ENCODE assay signal across 22 cellular contexts in the genomic region with DNA sequence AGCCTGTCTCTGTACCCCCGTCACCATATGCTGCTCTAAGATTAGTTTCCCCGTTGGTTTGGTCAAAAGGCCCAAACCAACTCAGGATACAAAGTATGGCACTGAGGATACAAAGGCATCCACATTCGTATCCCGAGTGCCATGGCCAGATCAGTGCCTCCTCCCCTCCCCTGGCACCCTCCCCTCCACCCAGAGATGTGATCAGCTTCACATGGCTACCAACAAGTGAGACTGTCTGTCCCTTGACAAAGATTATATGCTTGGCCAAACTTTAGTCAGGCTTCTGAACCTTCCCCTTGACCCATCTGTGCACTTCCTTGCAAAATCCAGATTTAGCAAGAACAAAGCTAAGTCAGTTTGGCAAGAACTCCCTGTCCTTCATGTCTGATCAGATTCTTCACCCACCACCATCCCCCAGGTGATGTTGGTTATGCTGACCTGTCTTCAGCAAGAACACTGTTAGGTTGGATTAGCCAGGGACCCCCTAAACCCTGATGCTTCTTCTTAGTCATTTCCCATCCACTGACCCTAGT.
"Had no signal": no experiment of that assay in that cellular context is flagged by ENCODE, and none has a peak within 500 bp of the region (broad histone marks: within the 10 kb centered on the region; RNA-seq: fewer than 3 reads in every experiment).

No MANE protein-coding gene starts in this region.

- H3K27me3 ChIP-seq: esophagus squamous epithelium, right atrium auricular region, uterus had no signal

- ATAC-seq: activated CD4-positive, alpha-beta T cell treated with anti-CD3 and anti-CD28 coated beads for 36 hours; activated CD8-positive, alpha-beta memory T cell treated with anti-CD3 and anti-CD28 coated beads, Interleukin-2, amount 10 ng/mL, durations not matched to agents 7 days and 5 days; activated CD8-positive, alpha-beta T cell treated with anti-CD3 and anti-CD28 coated beads, Interleukin-2, amount 10 ng/mL, durations not matched to agents 7 days and 5 days; activated naive CD8-positive, alpha-beta T cell treated with anti-CD3 and anti-CD28 coated beads, Interleukin-2, amount 50 U/mL, for 24 hours; left ventricle myocardium superior; naive thymus-derived CD4-positive, alpha-beta T cell had no signal

- H3K4me3 ChIP-seq: esophagus squamous epithelium, psoas muscle, right atrium auricular region, thoracic aorta, uterus had no signal

- H3K36me3 ChIP-seq: esophagus squamous epithelium, right atrium auricular region, thoracic aorta, uterus had no signal

- H3K9me3 ChIP-seq: esophagus squamous epithelium, psoas muscle, right atrium auricular region, thoracic aorta, uterus had no signal

- DNase-seq: activated CD4-positive, alpha-beta T cell treated with anti-CD3 and anti-CD28 coated beads for 36 hours; activated CD4-positive, CD25-positive, alpha-beta regulatory T cell; activated CD8-positive, alpha-beta memory T cell treated with anti-CD3 and anti-CD28 coated beads, Interleukin-2, amount 10 ng/mL, durations not matched to agents 7 days and 5 days; activated CD8-positive, alpha-beta T cell treated with anti-CD3 and anti-CD28 coated beads, Interleukin-2, amount 10 ng/mL, durations not matched to agents 7 days and 5 days; activated naive CD8-positive, alpha-beta T cell treated with anti-CD3 and anti-CD28 coated beads, Interleukin-2, amount 50 U/mL, for 24 hours; activated T-cell treated with anti-CD3 and anti-CD28 coated beads, Interleukin-2, amount 50 U/mL, for 48 hours; dermis blood vessel endothelial cell; effector CD4-positive, alpha-beta T cell; esophagus squamous epithelium; left ventricle myocardium superior; mammary epithelial cell; naive thymus-derived CD4-positive, alpha-beta T cell; occipital lobe; psoas muscle; stimulated activated CD4-positive, alpha-beta T cell treated with anti-CD3 and anti-CD28 coated beads, Interleukin-2, amount 100 ng/mL, for 48 hours; stimulated activated naive CD4-positive, alpha-beta T cell treated with Interleukin-2 at 50 U/mL for 16 hours; T-helper 1 cell; trophoblast cell; uterus had no signal

- H3K27ac ChIP-seq: esophagus squamous epithelium, parathyroid adenoma, psoas muscle, thoracic aorta, uterus had no signal

- H3K4me1 ChIP-seq: esophagus squamous epithelium, parathyroid adenoma, psoas muscle, uterus had no signal

- H3K9ac ChIP-seq: parathyroid adenoma had no signal
